ENCODE assay signal across 16 cellular contexts in genomic region chr2:173395567-173396351, GRCh38.
"Had no signal": no experiment of that assay in that cellular context is flagged by ENCODE, and none has a peak within 500 bp of the region (broad histone marks: within the 10 kb centered on the region; RNA-seq: fewer than 3 reads in every experiment).

No MANE protein-coding gene starts in this region.

- ATAC-seq: activated naive CD4-positive, alpha-beta T cell treated with anti-CD3 and anti-CD28 coated beads, Interleukin-2, amount 50 U/mL, for 72 hours; natural killer cell had no signal

- H3K27ac ChIP-seq: left ventricle myocardium inferior, prostate gland, thyroid gland had no signal

- H3K9me3 ChIP-seq: left ventricle myocardium inferior, prostate gland, thyroid gland had no signal

- H3K4me3 ChIP-seq: left ventricle myocardium inferior, prostate gland, thyroid gland had no signal

- DNase-seq: activated CD4-positive, alpha-beta T cell treated with anti-CD3 and anti-CD28 coated beads for 1 hour; activated gamma-delta T cell treated with Interleukin-2 at 50 U/mL for 16 hours; activated T-cell treated with anti-CD3 and anti-CD28 coated beads, Interleukin-2, amount 50 U/mL, for 1 hour; aorta; caudate nucleus; dermis blood vessel endothelial cell; effector memory CD4-positive, alpha-beta T cell; foreskin melanocyte; hippocampal formation; left ventricle myocardium inferior; natural killer cell; stimulated activated CD4-positive, alpha-beta T cell treated with anti-CD3 and anti-CD28 coated beads, Interleukin-4, amount 100 ng/mL, for 24 hours; substantia nigra; thyroid gland had no signal

- H3K4me1 ChIP-seq: prostate gland, thyroid gland had no signal

- H3K27me3 ChIP-seq: thyroid gland had no signal

- H3K36me3 ChIP-seq: left ventricle myocardium inferior, prostate gland, thyroid gland had no signal
